1 cellular context compared by ENCODE assay signal in genomic region chr1:228542981-228543380, GRCh38.
TF ChIP-seq lines count a peak whose summit lies in the region.

No MANE protein-coding gene starts in this region.

TF ChIP-seq in HCT116, 20 proteins besides CTCF, POLR2A, EP300 and RAD21:
- TF ChIP-seq YY1 (IDR thresholded peaks at IDR 0.05; ENCODE audit: extremely low read depth, insufficient replicate concordance, low read depth, low read length) (no peak), ELF1 (IDR thresholded peaks at IDR 0.05; ENCODE audit: borderline replicate concordance, low read depth) (no peak), ATF3 (IDR thresholded peaks at IDR 0.05) (no peak), ZNF274 (IDR thresholded peaks at IDR 0.05; ENCODE audit: low read depth, low read length) (no peak), CEBPB (IDR thresholded peaks at IDR 0.05; ENCODE audit: low read depth) (no peak), SRF (IDR thresholded peaks at IDR 0.05; ENCODE audit: low read depth) (no peak), ZBTB33 (IDR thresholded peaks at IDR 0.05; ENCODE audit: extremely low read depth, insufficient replicate concordance, low read length) (no peak), SIN3A (IDR thresholded peaks at IDR 0.05; ENCODE audit: low read depth) (no peak), EGR1 (IDR thresholded peaks at IDR 0.05; ENCODE audit: low read depth) (no peak), JUND (IDR thresholded peaks at IDR 0.05) (no peak), EZH2 (IDR thresholded peaks at IDR 0.05) (no peak), CBX3 (IDR thresholded peaks at IDR 0.05; ENCODE audit: low read depth) (no peak), SP1 (IDR thresholded peaks at IDR 0.05; ENCODE audit: low read depth) (no peak), EZH2phosphoT487 (IDR thresholded peaks at IDR 0.05; ENCODE audit: borderline replicate concordance) (no peak)
